12 cellular contexts compared by ENCODE assay signal in the genomic region with DNA sequence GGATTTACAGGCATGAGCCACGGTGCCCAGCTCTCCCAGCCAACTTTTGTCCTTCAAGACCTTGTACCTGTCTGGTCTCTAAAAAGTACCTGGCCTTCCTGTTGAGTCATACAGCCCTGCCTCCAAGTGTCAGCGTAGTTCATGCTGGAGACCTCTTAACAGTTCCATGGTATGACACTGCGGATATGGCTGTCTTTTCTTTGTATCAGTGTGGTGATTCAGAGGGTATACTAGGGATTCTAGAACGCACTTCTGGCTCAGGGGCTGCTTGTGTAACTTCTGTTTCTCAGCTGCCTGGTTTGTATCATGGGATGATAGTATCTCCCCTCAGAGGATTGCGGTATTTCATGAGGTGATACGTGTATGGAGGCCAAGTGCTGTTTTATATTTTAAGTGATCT. TPM values are rescaled to one million over a fixed set of nuclear protein-coding genes. Genes with fewer than 3 reads are reported as not detected.
DNase-seq lines count a peak whose midpoint lies in the region; ATAC-seq and TF ChIP-seq lines count a peak whose summit lies in the region.
"Had no signal": no experiment of that assay in that cellular context is flagged by ENCODE, and none has a peak within 500 bp of the region (broad histone marks: within the 10 kb centered on the region; RNA-seq: fewer than 3 reads in every experiment).

No MANE protein-coding gene starts in this region.

- H3K4me3 Mint-ChIP-seq in dendritic cell treated with granulocyte-macrophage colony-stimulating factor and Interleukin-4, amounts not matched to agents 40 ng/mL and 50 ng/mL, for 4 days: peak overlapping the region; percentile 87

- in situ Hi-C loops in GM13977 (cut with MboI; ENCODE audit: low pct_unique_long_range_greater_than_20kb, low sequenced_read_pairs, unreplicated experiment): no loop called here

- POLR2A ChIA-PET in OCI-LY7 (lab: Charles Lee): no interaction called here

- CTCF ChIA-PET in OCI-LY7 (lab: Charles Lee; ENCODE audit: unreplicated experiment): no interaction called here

- no TSS peak for BruUV-seq in OCI-LY7 (replicated peaks; lab: Mats Ljungman, UMichigan)

- intact Hi-C loops in OCI-LY7 (cut with micrococcal nuclease; ENCODE audit: unreplicated experiment): loop anchor here (2.0 kb wide), 3 partner anchors 89 to 173 kb away; partner anchors contain the start of genes DHRS7B and USP22
- intact Hi-C loops in dendritic cell treated with granulocyte-macrophage colony-stimulating factor and Interleukin-4, amounts not matched to agents 40 ng/mL and 50 ng/mL, for 4 days (cut with micrococcal nuclease): no loop called here

- no peak for ATAC-seq in GM19452 (IDR thresholded peaks at IDR 0.05; ENCODE audit: unreplicated experiment)
- ATAC-seq in GM19463 (IDR thresholded peaks at IDR 0.05; ENCODE audit: unreplicated experiment): no peak

- peak overlapping the region; percentile 91 for H3K4me2 ChIP-seq in OCI-LY7 (ENCODE audit: low read length)
- H3K4me2 ChIP-seq in osteoblast (ENCODE audit: insufficient read depth, low read length): peak overlapping the region; percentile 92

- H3K4me1 ChIP-seq in OCI-LY7 (ENCODE audit: insufficient read depth, low read length, poor library complexity, severe bottlenecking) (peaks cover 27% of the 10 kb centered on the region), osteoblast (ENCODE audit: insufficient read depth, low read length) (peaks cover 27% of the 10 kb centered on the region)

- DNase-seq in SIG-M5 treated with dmso at 0.1 percent for 504 hours (lab: John Stamatoyannopoulos, UW; ENCODE audit: unreplicated experiment) (peak; percentile 60), SIG-M5 (lab: John Stamatoyannopoulos, UW) (no peak), OCI-LY7 (ENCODE audit: low spot score) (no peak), osteoblast (ENCODE audit: insufficient read length, low spot score, missing footprints) (no peak), GM13977 (ENCODE audit: low spot score) (no peak)
- DNase-seq: activated CD4-positive, CD25-positive, alpha-beta regulatory T cell treated with anti-CD3 and anti-CD28 coated beads, Interleukin-2, amount 50 U/mL, for 72 hours; cerebellar nuclear complex; head of caudate nucleus; testis had no signal

- H3K79me2 ChIP-seq in OCI-LY7 (ENCODE audit: insufficient read depth, low read depth, low read length): peaks cover 39% of the 10 kb centered on the region
- H3K79me2 ChIP-seq in osteoblast (ENCODE audit: insufficient read depth, low read length): peaks cover 58% of the 10 kb centered on the region

- H3K36me3 Mint-ChIP-seq in dendritic cell treated with granulocyte-macrophage colony-stimulating factor and Interleukin-4, amounts not matched to agents 40 ng/mL and 50 ng/mL, for 4 days (ENCODE audit: low read depth): peaks cover 37% of the 10 kb centered on the region

- TF ChIP-seq CTCF in OCI-LY7 (conservative IDR thresholded peaks at IDR 0.05; ENCODE audit: low read length) (no peak), osteoblast (IDR thresholded peaks at IDR 0.05; ENCODE audit: extremely low read depth, low read depth, low read length) (no peak), GM13977 (IDR thresholded peaks at IDR 0.05; ENCODE audit: extremely low read depth, insufficient read depth, missing control alignments) (no peak)

- H3K27me3 ChIP-seq in osteoblast (ENCODE audit: insufficient read depth, low read length): no peaks in the 10 kb centered on the region
- H3K27me3 ChIP-seq: testis had no signal

- H3K9me3 ChIP-seq in OCI-LY7 (ENCODE audit: low read length) (no peaks in the 10 kb centered on the region), osteoblast (ENCODE audit: low read depth, low read length) (no peaks in the 10 kb centered on the region)
- H3K9me3 ChIP-seq: testis had no signal

- H3K27ac Mint-ChIP-seq in dendritic cell treated with granulocyte-macrophage colony-stimulating factor and Interleukin-4, amounts not matched to agents 40 ng/mL and 50 ng/mL, for 4 days: peak overlapping the region; percentile 93

- H3K4me3 ChIP-seq in OCI-LY7 (ENCODE audit: low read depth, low read length, poor library complexity, severe bottlenecking): no peak overlapping the region
- H3K4me3 ChIP-seq in osteoblast (ENCODE audit: insufficient read depth, low read length): no peak overlapping the region
- H3K4me3 ChIP-seq: testis had no signal

- H3K27ac ChIP-seq in OCI-LY7 (ENCODE audit: low read depth, low read length, poor library complexity, severe bottlenecking) (no peak overlapping the region), osteoblast (ENCODE audit: low read depth, low read length) (no peak overlapping the region)

- H3K9me3 Mint-ChIP-seq in dendritic cell treated with granulocyte-macrophage colony-stimulating factor and Interleukin-4, amounts not matched to agents 40 ng/mL and 50 ng/mL, for 4 days: no peaks in the 10 kb centered on the region

- H4K20me1 ChIP-seq in OCI-LY7 (ENCODE audit: insufficient read depth, low read length) (peaks cover 24% of the 10 kb centered on the region), osteoblast (ENCODE audit: insufficient read depth, low read length) (peaks cover 24% of the 10 kb centered on the region)

- H3K36me3 ChIP-seq in OCI-LY7 (ENCODE audit: insufficient read depth, low read length) (peaks cover 33% of the 10 kb centered on the region), osteoblast (ENCODE audit: insufficient read depth, low read length) (peaks cover 10% of the 10 kb centered on the region)

- no peaks in the 10 kb centered on the region for H3K9me2 ChIP-seq in OCI-LY7 (ENCODE audit: insufficient read depth, low read length)

- H3K27me3 Mint-ChIP-seq in dendritic cell treated with granulocyte-macrophage colony-stimulating factor and Interleukin-4, amounts not matched to agents 40 ng/mL and 50 ng/mL, for 4 days: no peaks in the 10 kb centered on the region

- H2AFZ ChIP-seq in OCI-LY7 (ENCODE audit: low read length) (no peak overlapping the region), osteoblast (ENCODE audit: low read length) (no peak overlapping the region)

- H3K4me1 Mint-ChIP-seq in dendritic cell treated with granulocyte-macrophage colony-stimulating factor and Interleukin-4, amounts not matched to agents 40 ng/mL and 50 ng/mL, for 4 days (ENCODE audit: low read depth): peaks cover 54% of the 10 kb centered on the region

RNA-seq across cellular contexts. Expression of gene TMEM11, which starts 2.0 kb away (rescaled TPM):
- 26.8 and 27.3 TPM in 2 replicates for total RNA-seq in OCI-LY7 (2014; rRNA removed; shearing (Covaris generic))
- total RNA-seq in OCI-LY7 (2022): 32.7 and 34.0 TPM in 2 replicates
- total RNA-seq in osteoblast: 12.1 and 18.1 TPM in 2 replicates

RNA-seq across cellular contexts. Expression of gene NATD1, which starts 37.3 kb away (rescaled TPM):
- 0.41 and 0.85 TPM in 2 replicates for total RNA-seq in OCI-LY7 (2014; rRNA removed; shearing (Covaris generic))
- total RNA-seq in OCI-LY7 (2022): 6.0 and 6.8 TPM in 2 replicates
- 13.0 and 15.2 TPM in 2 replicates for total RNA-seq in osteoblast
